Comparison of ENCODE assay signal across 15 cellular contexts in genomic region chr7:4726568-4726967, GRCh38. TPM values are rescaled to one million over a fixed set of nuclear protein-coding genes. Genes with fewer than 3 reads are reported as not detected.
A peak's percentile ranks its signal among the peaks of the same experiment; 100 is the strongest.
DNase-seq lines count a peak whose midpoint lies in the region; ATAC-seq and TF ChIP-seq lines count a peak whose summit lies in the region.
"Had no signal": no experiment of that assay in that cellular context is flagged by ENCODE, and none has a peak within 500 bp of the region (broad histone marks: within the 10 kb centered on the region; RNA-seq: fewer than 3 reads in every experiment).

No MANE protein-coding gene starts in this region.

- no peak for DNase-seq in GM23248
- DNase-seq in mesothelial cell of epicardium (ENCODE audit: low spot score in 2 of 2, unreplicated experiment in 2 of 2): no peak
- peak in 1 of 2 donors; percentile 21 for DNase-seq in stimulated activated naive CD8-positive, alpha-beta T cell treated with anti-CD3 and anti-CD28 coated beads, Interleukin-15, amount 100 ng/mL, for 72 hours
- DNase-seq in pons (ENCODE audit: low spot score): no peak
- DNase-seq in HCEC 1CT: no peak
- no peak for DNase-seq in middle frontal gyrus (ENCODE audit: extremely low spot score, low spot score)
- DNase-seq: activated CD4-positive, alpha-beta memory T cell treated with anti-CD3 and anti-CD28 coated beads for 36 hours; activated naive CD4-positive, alpha-beta T cell treated with anti-CD3 and anti-CD28 coated beads, Interleukin-2, amount 50 U/mL, for 16 hours; foreskin melanocyte; kidney glomerular epithelial cell; NCI-H2171; stimulated activated CD4-positive, alpha-beta T cell treated with anti-CD3 and anti-CD28 coated beads, Interleukin-2, amount 100 ng/mL, for 48 hours had no signal

- peaks cover 94% of the 10 kb centered on the region for H3K79me2 ChIP-seq in GM23248 (ENCODE audit: insufficient read depth)

- no peaks in the 10 kb centered on the region; the same call in 1 of the 2 replicates for H4K20me1 ChIP-seq in GM23248 (ENCODE audit: insufficient read depth)

- in situ Hi-C loops in GM23248 (cut with MboI): no loop called here

- H3K27me3 ChIP-seq in GM23248 (replicated peaks; ENCODE audit: insufficient read depth): no peaks in the 10 kb centered on the region

- peak; percentile 49 for ATAC-seq in stimulated activated naive CD8-positive, alpha-beta T cell treated with anti-CD3 and anti-CD28 coated beads, Interleukin-15, amount 100 ng/mL, for 72 hours
- no peak for ATAC-seq in HG03135 (IDR thresholded peaks at IDR 0.05; ENCODE audit: unreplicated experiment)

- H3K36me3 ChIP-seq in GM23248 (ENCODE audit: low read depth): no peaks in the 10 kb centered on the region; the same call in 1 of the 2 replicates

- peak overlapping the region; percentile 93; the same call in 1 of the 2 replicates for H3K9ac ChIP-seq in GM23248
- H3K9ac ChIP-seq: parathyroid adenoma had no signal

- TF ChIP-seq CTCF in mesothelial cell of epicardium (IDR thresholded peaks at IDR 0.05; ENCODE audit: unreplicated experiment): no peak

- peaks cover 65% of the 10 kb centered on the region for H3K4me1 Mint-ChIP-seq in activated naive CD8-positive, alpha-beta T cell (ENCODE audit: low read depth)
- H3K4me1 Mint-ChIP-seq in mesothelial cell of epicardium: peaks cover 43% of the 10 kb centered on the region
- H3K4me1 Mint-ChIP-seq in stimulated activated naive CD8-positive, alpha-beta T cell treated with anti-CD3 and anti-CD28 coated beads, Interleukin-15, amount 100 ng/mL, for 72 hours: peaks cover 94% of the 10 kb centered on the region

- no peak overlapping the region for H2AFZ ChIP-seq in GM23248
- H2AFZ ChIP-seq: parathyroid adenoma had no signal

- peak overlapping the region; percentile 89 for H3K27ac Mint-ChIP-seq in activated naive CD8-positive, alpha-beta T cell
- peak overlapping the region; percentile 93 for H3K27ac Mint-ChIP-seq in mesothelial cell of epicardium
- peak overlapping the region; percentile 86 to 99 for H3K27ac Mint-ChIP-seq in stimulated activated naive CD8-positive, alpha-beta T cell treated with anti-CD3 and anti-CD28 coated beads, Interleukin-15, amount 100 ng/mL, for 72 hours

- H3K36me3 Mint-ChIP-seq in activated naive CD8-positive, alpha-beta T cell: no peaks in the 10 kb centered on the region
- H3K36me3 Mint-ChIP-seq in mesothelial cell of epicardium: peaks cover 8% of the 10 kb centered on the region
- H3K36me3 Mint-ChIP-seq: activated CD4-positive, alpha-beta memory T cell treated with anti-CD3 and anti-CD28 coated beads for 36 hours had no signal

- H3K27me3 Mint-ChIP-seq in activated naive CD8-positive, alpha-beta T cell: no peaks in the 10 kb centered on the region
- no peaks in the 10 kb centered on the region for H3K27me3 Mint-ChIP-seq in mesothelial cell of epicardium (ENCODE audit: low read depth)
- no peaks in the 10 kb centered on the region for H3K27me3 Mint-ChIP-seq in stimulated activated naive CD8-positive, alpha-beta T cell treated with anti-CD3 and anti-CD28 coated beads, Interleukin-15, amount 100 ng/mL, for 72 hours
- H3K27me3 Mint-ChIP-seq: activated CD4-positive, alpha-beta memory T cell treated with anti-CD3 and anti-CD28 coated beads for 36 hours had no signal

- peak overlapping the region; percentile 86 for H3K4me3 Mint-ChIP-seq in activated naive CD8-positive, alpha-beta T cell
- H3K4me3 Mint-ChIP-seq in mesothelial cell of epicardium: no peak overlapping the region
- peak overlapping the region; percentile 81 to 95 for H3K4me3 Mint-ChIP-seq in stimulated activated naive CD8-positive, alpha-beta T cell treated with anti-CD3 and anti-CD28 coated beads, Interleukin-15, amount 100 ng/mL, for 72 hours

- no peaks in the 10 kb centered on the region for H3K9me2 ChIP-seq in GM23248 (ENCODE audit: insufficient read depth)

- peak overlapping the region; percentile 97; the same call in 1 of the 2 replicates for H3K27ac ChIP-seq in GM23248

- 94 to 96% methylated on average over 8 to 9 of the region's 9 CpGs for WGBS in GM23248 (ENCODE audit: low coverage in 1 of 2, low lambda C conversion rate in 2 of 2, missing lambda C conversion rate in 2 of 2), 2 experiments

- H3F3A ChIP-seq in GM23248 (ENCODE audit: insufficient read depth): peaks cover 19% of the 10 kb centered on the region

- no peaks in the 10 kb centered on the region for H3K9me3 ChIP-seq in GM23248 (ENCODE audit: low read depth)

- peaks cover 12% of the 10 kb centered on the region for H3K4me1 ChIP-seq in GM23248 (ENCODE audit: insufficient read depth)
- H3K4me1 ChIP-seq: parathyroid adenoma had no signal

- no peaks in the 10 kb centered on the region for H3K9me3 Mint-ChIP-seq in activated naive CD8-positive, alpha-beta T cell (ENCODE audit: low read depth)
- H3K9me3 Mint-ChIP-seq in mesothelial cell of epicardium: no peaks in the 10 kb centered on the region
- no peaks in the 10 kb centered on the region for H3K9me3 Mint-ChIP-seq in stimulated activated naive CD8-positive, alpha-beta T cell treated with anti-CD3 and anti-CD28 coated beads, Interleukin-15, amount 100 ng/mL, for 72 hours
- H3K9me3 Mint-ChIP-seq: activated CD4-positive, alpha-beta memory T cell treated with anti-CD3 and anti-CD28 coated beads for 36 hours had no signal

- no peak overlapping the region for H3K4me3 ChIP-seq in GM23248

- no peak overlapping the region for H3K4me2 ChIP-seq in GM23248 (ENCODE audit: unreplicated experiment)

RNA-seq across cellular contexts. Expression of gene FOXK1, which starts 44.5 kb away (rescaled TPM):
- total RNA-seq in GM23248 (2014; rRNA removed; shearing (Covaris generic)): 16.4 and 21.4 TPM in 2 replicates
- 7.4 and 8.5 TPM in 2 replicates for polyA plus RNA-seq in GM23248 (2016; fragmentation: Nextera tagmentation; extraction: Ambion mirVana)
- 54.6 to 57.3 TPM (median 56.7 TPM) in 3 replicates for total RNA-seq in mesothelial cell of epicardium

RNA-seq across cellular contexts. Expression of gene AP5Z1, which starts 48.9 kb away (rescaled TPM):
- 44.5 and 48.7 TPM in 2 replicates for total RNA-seq in GM23248 (2014; rRNA removed; shearing (Covaris generic))
- polyA plus RNA-seq in GM23248 (2016; fragmentation: Nextera tagmentation; extraction: Ambion mirVana): 31.1 and 31.2 TPM in 2 replicates
- total RNA-seq in mesothelial cell of epicardium: 35.6 to 40.9 TPM (median 36.2 TPM) in 3 replicates
